ENCODE assay signal across 17 cellular contexts in genomic region chr10:3000063-3000462, GRCh38.
"Had no signal": no experiment of that assay in that cellular context is flagged by ENCODE, and none has a peak within 500 bp of the region (broad histone marks: within the 10 kb centered on the region; RNA-seq: fewer than 3 reads in every experiment).

No MANE protein-coding gene starts in this region.

- H3K27ac Mint-ChIP-seq: activated CD4-positive, alpha-beta T cell treated with anti-CD3 and anti-CD28 coated beads, Interleukin-2, amount 10 ng/mL, durations not matched to agents 7 days and 5 days; activated naive CD4-positive, alpha-beta T cell treated with anti-CD3 and anti-CD28 coated beads, Interleukin-2, amount 50 U/mL, for 72 hours; activated T-cell treated with anti-CD3 and anti-CD28 coated beads, Interleukin-2, amount 50 U/mL, for 72 hours; nephron progenitor cell; progenitor cell of endocrine pancreas; type B pancreatic cell had no signal

- H3K27me3 ChIP-seq: colonic mucosa, right atrium auricular region, suprapubic skin had no signal

- H3K9me3 Mint-ChIP-seq: activated CD4-positive, alpha-beta T cell treated with anti-CD3 and anti-CD28 coated beads, Interleukin-2, amount 10 ng/mL, durations not matched to agents 7 days and 5 days; activated T-cell treated with anti-CD3 and anti-CD28 coated beads, Interleukin-2, amount 50 U/mL, for 72 hours had no signal

- H3K4me3 Mint-ChIP-seq: activated CD4-positive, alpha-beta T cell treated with anti-CD3 and anti-CD28 coated beads, Interleukin-2, amount 10 ng/mL, durations not matched to agents 7 days and 5 days; activated T-cell treated with anti-CD3 and anti-CD28 coated beads, Interleukin-2, amount 50 U/mL, for 72 hours; nephron progenitor cell; type B pancreatic cell had no signal

- H3K36me3 Mint-ChIP-seq: activated naive CD4-positive, alpha-beta T cell treated with anti-CD3 and anti-CD28 coated beads, Interleukin-2, amount 50 U/mL, for 72 hours; type B pancreatic cell had no signal

- H3K27me3 Mint-ChIP-seq: activated CD4-positive, alpha-beta T cell treated with anti-CD3 and anti-CD28 coated beads, Interleukin-2, amount 10 ng/mL, durations not matched to agents 7 days and 5 days had no signal

- H3K4me1 ChIP-seq: colonic mucosa, right atrium auricular region, suprapubic skin had no signal

- H3K9me3 ChIP-seq: colonic mucosa, right atrium auricular region, suprapubic skin had no signal

- DNase-seq: activated CD4-positive, alpha-beta T cell treated with anti-CD3 and anti-CD28 coated beads, Interleukin-2, amount 10 ng/mL, durations not matched to agents 7 days and 5 days; activated CD8-positive, alpha-beta memory T cell treated with anti-CD3 and anti-CD28 coated beads, Interleukin-2, amount 50 U/mL, for 48 hours; activated gamma-delta T cell; activated T-cell treated with anti-CD3 and anti-CD28 coated beads, Interleukin-2, amount 50 U/mL, for 72 hours; caudate nucleus; colonic mucosa; hypothalamus; nephron progenitor cell; occipital lobe; stimulated activated CD4-positive, alpha-beta T cell treated with anti-CD3 and anti-CD28 coated beads, Interleukin-15, amount 100 ng/mL, for 24 hours; stimulated activated CD4-positive, alpha-beta T cell treated with anti-CD3 and anti-CD28 coated beads, Interleukin-4, amount 100 ng/mL, for 1 hour; stimulated activated naive CD4-positive, alpha-beta T cell treated with Interleukin-2 at 50 U/mL for 16 hours had no signal

- H3K4me3 ChIP-seq: colonic mucosa, right atrium auricular region, suprapubic skin had no signal

- H3K36me3 ChIP-seq: colonic mucosa, right atrium auricular region, suprapubic skin had no signal

- H3K27ac ChIP-seq: colonic mucosa, right atrium auricular region, suprapubic skin had no signal
